ENCODE assay signal across 8 cellular contexts in the genomic region with DNA sequence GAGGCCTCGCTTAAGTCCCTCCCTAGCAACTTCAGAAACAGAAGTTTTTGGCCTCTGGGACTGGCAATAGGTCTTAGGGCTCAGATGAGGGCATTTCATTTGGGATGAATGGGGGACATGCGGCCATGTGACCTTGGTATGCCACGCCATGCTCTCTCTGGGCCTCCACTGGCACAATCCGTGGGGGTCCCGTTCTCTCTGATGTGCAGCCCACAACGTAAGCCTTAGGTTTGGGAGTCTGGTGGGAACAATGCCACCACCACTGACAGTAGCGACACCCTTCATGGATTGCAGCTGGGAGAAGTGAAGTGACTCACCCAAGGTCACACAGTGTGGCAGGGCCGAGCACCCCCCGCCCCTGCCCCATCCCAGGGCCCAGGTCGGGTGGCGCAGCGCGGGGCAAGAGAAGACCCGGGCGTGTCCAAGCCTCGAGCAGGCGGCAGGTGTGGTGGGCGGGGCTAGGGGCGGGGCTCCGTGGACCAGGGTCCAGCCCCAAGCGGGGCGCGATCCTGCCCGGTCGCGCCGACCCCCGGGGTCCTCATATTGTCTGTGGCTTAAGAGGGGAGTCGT. TPM values are rescaled to one million over a fixed set of nuclear protein-coding genes. Genes with fewer than 3 reads are reported as not detected.
DNase-seq lines count a peak whose midpoint lies in the region; ATAC-seq, FAIRE-seq and TF ChIP-seq lines count a peak whose summit lies in the region.

No MANE protein-coding gene starts in this region.

- TF ChIP-seq POLR2A in adrenal gland (IDR thresholded peaks at IDR 0.05) (peak in 1 of 2 donors; percentile 36), GM12892 (IDR thresholded peaks at IDR 0.05; ENCODE audit: low read depth, low read length) (no peak)

- CTCF ChIA-PET in CD8-positive, alpha-beta T cell (lab: Charles Lee): interaction anchor here (1.0 to 16.8 kb wide), 8 partner anchors 12 to 390 kb away, joined by 3 to 325 read pairs (median 4); no protein-coding TSS in a partner anchor

- H3K4me3 Mint-ChIP-seq in CD8-positive, alpha-beta T cell: peak overlapping the region; percentile 65
- H3K4me3 Mint-ChIP-seq in stimulated activated naive CD8-positive, alpha-beta T cell treated with anti-CD3 and anti-CD28 coated beads, Interleukin-15, amount 100 ng/mL, for 72 hours: peak overlapping the region; percentile 54 to 62

- ATAC-seq in CD8-positive, alpha-beta T cell: no peak
- ATAC-seq in left lung (peak; percentile 24), HG02571 (IDR thresholded peaks at IDR 0.05; ENCODE audit: unreplicated experiment) (no peak)
- no peak for ATAC-seq in stimulated activated naive CD8-positive, alpha-beta T cell treated with anti-CD3 and anti-CD28 coated beads, Interleukin-15, amount 100 ng/mL, for 72 hours

- H3K4me3 ChIP-seq in CD8-positive, alpha-beta T cell (ENCODE audit: low read depth, low read length): peak overlapping the region; percentile 72
- peak overlapping the region in 2 of 4 donors; percentile 69 to 99 for H3K4me3 ChIP-seq in adrenal gland
- H3K4me3 ChIP-seq in left lung: peak overlapping the region; percentile 72 to 75

- POLR2A ChIA-PET in CD8-positive, alpha-beta T cell (lab: Charles Lee): interaction anchor here (1.2 to 1.6 kb wide), 2 partner anchors 74 to 294 kb away, joined by 3 to 4 read pairs; no protein-coding TSS in a partner anchor

- H3K9me3 ChIP-seq in CD8-positive, alpha-beta T cell (ENCODE audit: low read length): no peaks in the 10 kb centered on the region
- no peaks in the 10 kb centered on the region for H3K9me3 ChIP-seq in adrenal gland (replicated peaks in 1 of 3)
- no peaks in the 10 kb centered on the region for H3K9me3 ChIP-seq in left lung

- H3K27ac Mint-ChIP-seq in CD8-positive, alpha-beta T cell: peak overlapping the region; percentile 45
- peak overlapping the region in 1 of 2 donors; percentile 91 for H3K27ac Mint-ChIP-seq in stimulated activated naive CD8-positive, alpha-beta T cell treated with anti-CD3 and anti-CD28 coated beads, Interleukin-15, amount 100 ng/mL, for 72 hours

- DNase-seq in CD8-positive, alpha-beta T cell: peak in 3 of 7 experiments; percentile 20 to 38 (median 28)
- DNase-seq in NCI-H774 (lab: John Stamatoyannopoulos, UW) (peak; percentile 12), adrenal gland (peak; percentile 82 to 89 (median 85)), left lung (peak; percentile 67 to 92), superior temporal gyrus (ENCODE audit: extremely low spot score) (no peak), GM12892 (ENCODE audit: insufficient read length) (no peak)
- DNase-seq in stimulated activated naive CD8-positive, alpha-beta T cell treated with anti-CD3 and anti-CD28 coated beads, Interleukin-15, amount 100 ng/mL, for 72 hours: no peak

- H3K27me3 Mint-ChIP-seq in CD8-positive, alpha-beta T cell (ENCODE audit: low read depth): peaks cover 9% of the 10 kb centered on the region
- peaks cover 16% of the 10 kb centered on the region for H3K27me3 Mint-ChIP-seq in stimulated activated naive CD8-positive, alpha-beta T cell treated with anti-CD3 and anti-CD28 coated beads, Interleukin-15, amount 100 ng/mL, for 72 hours

- FAIRE-seq in GM12892 (lab: Jason Lieb, UNC): no peak

- no peaks in the 10 kb centered on the region for H3K9me3 Mint-ChIP-seq in CD8-positive, alpha-beta T cell
- no peaks in the 10 kb centered on the region for H3K9me3 Mint-ChIP-seq in stimulated activated naive CD8-positive, alpha-beta T cell treated with anti-CD3 and anti-CD28 coated beads, Interleukin-15, amount 100 ng/mL, for 72 hours

- no peaks in the 10 kb centered on the region for H3K27me3 ChIP-seq in CD8-positive, alpha-beta T cell (ENCODE audit: insufficient read depth, low read length)
- no peaks in the 10 kb centered on the region for H3K27me3 ChIP-seq in adrenal gland
- no peaks in the 10 kb centered on the region for H3K27me3 ChIP-seq in left lung

- TF ChIP-seq CTCF in CD8-positive, alpha-beta T cell (IDR thresholded peaks at IDR 0.05): no peak
- TF ChIP-seq CTCF in adrenal gland (IDR thresholded peaks at IDR 0.05): no peak
- no peak for TF ChIP-seq CTCF in left lung (IDR thresholded peaks at IDR 0.05)

- H3K4me1 Mint-ChIP-seq in CD8-positive, alpha-beta T cell (ENCODE audit: low read depth): peaks cover 22% of the 10 kb centered on the region
- H3K4me1 Mint-ChIP-seq in stimulated activated naive CD8-positive, alpha-beta T cell treated with anti-CD3 and anti-CD28 coated beads, Interleukin-15, amount 100 ng/mL, for 72 hours: peaks cover 43% of the 10 kb centered on the region

- H3K4me1 ChIP-seq in CD8-positive, alpha-beta T cell (ENCODE audit: insufficient read depth, low read length): peaks cover 19% of the 10 kb centered on the region
- H3K4me1 ChIP-seq in adrenal gland (replicated peaks in 1 of 2) (peaks cover 20 to 25% of the 10 kb centered on the region in 2 donors), left lung (peaks cover 11 to 63% of the 10 kb centered on the region in 2 donors)

- peaks cover 3% of the 10 kb centered on the region for H3K36me3 Mint-ChIP-seq in CD8-positive, alpha-beta T cell

- 13 to 33% (median 21%) methylated on average over 11 to 29 of the region's 29 CpGs for WGBS in adrenal gland, 4 donors

- H3K36me3 ChIP-seq in CD8-positive, alpha-beta T cell (ENCODE audit: insufficient read depth, low read length): no peaks in the 10 kb centered on the region
- peaks cover 0 to 24% of the 10 kb centered on the region in 2 donors for H3K36me3 ChIP-seq in adrenal gland (replicated peaks in 1 of 2)
- H3K36me3 ChIP-seq in left lung: peaks cover 0 to 25% of the 10 kb centered on the region in 2 donors

- intact Hi-C loops in CD8-positive, alpha-beta T cell (cut with DNase I, micrococcal nuclease): loop anchor here (1.0 to 5.0 kb wide), 10 partner anchors 197 to 769 kb away; a partner anchor contains a TSS
- intact Hi-C loops in adrenal gland (cut with DNase I) (loop anchor here (2.0 to 10.0 kb wide), 7 partner anchors 85 to 565 kb away; no protein-coding TSS in a partner anchor), left lung (cut with DNase I) (loop anchor here (5.0 kb wide), 2 partner anchors 273 to 388 kb away; no protein-coding TSS in a partner anchor)

- H3K27ac ChIP-seq in CD8-positive, alpha-beta T cell (ENCODE audit: low read depth, low read length): no peak overlapping the region
- peak overlapping the region; percentile 69 to 100 (median 99) for H3K27ac ChIP-seq in adrenal gland
- H3K27ac ChIP-seq in left lung: peak overlapping the region; percentile 99

RNA-seq across cellular contexts. Expression of a gene that starts 0.9 kb away (rescaled TPM):
- total RNA-seq in CD8-positive, alpha-beta T cell: 10 to 100 TPM; 37.2 to 37.6 TPM
- total RNA-seq in adrenal gland: 100 to 1,000 TPM; 148 to 272 (median 252) TPM
- polyA plus RNA-seq in adrenal gland: 10 to 100 TPM; 31.0 to 74.7 (median 39.3) TPM
- 100 to 1,000 TPM; 133 to 266 TPM for total RNA-seq in left lung
- polyA plus RNA-seq in GM12892 (2012; ENCODE audit: missing spikeins): 0.47 TPM

RNA-seq across cellular contexts. Expression of a gene that starts 36.2 kb away (rescaled TPM):
- 10 to 100 TPM; 19.0 to 20.8 TPM for total RNA-seq in CD8-positive, alpha-beta T cell
- total RNA-seq in adrenal gland: 10 to 100 TPM; 18.7 to 39.1 (median 28.5) TPM
- polyA plus RNA-seq in adrenal gland: 10 to 100 TPM; 29.4 to 32.6 (median 30.2) TPM
- total RNA-seq in left lung: 10 to 100 TPM; 37.9 to 39.9 TPM
- 10.3 TPM for polyA plus RNA-seq in GM12892 (2012; ENCODE audit: missing spikeins)

Comparison
In these comparisons a context has a peak if more than half of its experiments do, and no peak if none do; other contexts are left out.
1. DNase-seq: peak in NCI-H774 (single experiment), adrenal gland (7 of 7) and left lung (2 of 2); none in stimulated activated naive CD8-positive, alpha-beta T cell treated with anti-CD3 and anti-CD28 coated beads, Interleukin-15, amount 100 ng/mL, for 72 hours (0 of 2), superior temporal gyrus (single experiment) and GM12892 (single experiment).